Comparison of ENCODE assay signal across 9 cellular contexts in the genomic region with DNA sequence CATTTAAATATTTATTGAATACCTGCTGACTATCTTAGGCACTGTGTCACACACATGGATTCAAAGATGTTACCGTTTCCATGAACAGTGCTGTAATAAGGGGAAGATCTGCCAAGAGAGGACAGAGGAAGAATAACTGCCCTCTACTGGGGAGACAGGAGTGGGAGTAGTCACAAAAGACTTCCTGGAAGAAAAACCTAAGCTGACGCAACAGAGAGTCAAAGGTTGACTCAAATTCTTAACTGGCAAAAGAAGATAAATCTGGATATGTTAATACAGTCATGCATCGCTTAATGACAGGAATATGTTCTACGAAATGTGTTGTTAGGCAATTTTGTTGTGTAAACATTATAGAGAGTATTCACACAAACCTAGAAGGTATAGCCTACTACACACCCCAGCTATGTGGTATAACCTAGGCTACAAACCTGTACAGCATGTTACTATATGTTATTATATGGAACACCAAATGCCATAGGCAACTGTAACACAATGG. TPM values are rescaled to one million over a fixed set of nuclear protein-coding genes. Genes with fewer than 3 reads are reported as not detected.
A peak's percentile ranks its signal among the peaks of the same experiment; 100 is the strongest.
DNase-seq lines count a peak whose midpoint lies in the region; ATAC-seq, FAIRE-seq and TF ChIP-seq lines count a peak whose summit lies in the region.
"Had no signal": no experiment of that assay in that cellular context is flagged by ENCODE, and none has a peak within 500 bp of the region (broad histone marks: within the 10 kb centered on the region; RNA-seq: fewer than 3 reads in every experiment).

No MANE protein-coding gene starts in this region.

- POLR2A ChIA-PET in GM12878 (lab: Charles Lee): no interaction called here

- no peaks in the 10 kb centered on the region for H3K9me3 ChIP-seq in GM12878 (replicated peaks; ENCODE audit: control insufficient read depth, insufficient read depth, low read length)
- H3K9me3 ChIP-seq in tibial nerve: no peaks in the 10 kb centered on the region

- peak; percentile 84 for ATAC-seq in GM12878
- peak; percentile 95 for ATAC-seq in left colon
- ATAC-seq in HG02970 (IDR thresholded peaks at IDR 0.05; ENCODE audit: low FRiP score, unreplicated experiment): no peak

- H3K4me3 ChIP-seq in GM12878 (no peak overlapping the region), tibial nerve (no peak overlapping the region)

- DNase-seq in DMS 273 (lab: John Stamatoyannopoulos, UW; ENCODE audit: unreplicated experiment) (peak; percentile 47), DMS 273 treated with DMSO at 0.1 percent for 48 hours (lab: John Stamatoyannopoulos, UW) (no peak), NCI-H446 (lab: John Stamatoyannopoulos, UW) (peak; percentile 34), GM12878 (ENCODE audit: low read depth, low spot score) (no peak), left colon (peak in 1 of 2 donors; percentile 30), tibial nerve (ENCODE audit: low spot score in 2 of 2) (peak in 1 of 2 donors; percentile 48)
- DNase-seq in central memory CD4-positive, alpha-beta T cell: no peak

- intact Hi-C loops in GM12878 (cut with micrococcal nuclease; ENCODE audit: unreplicated experiment) (no loop called here), left colon (cut with DNase I, micrococcal nuclease) (loop anchor here in 1 of 2 donors (10.0 kb wide), 2 partner anchors 187 to 237 kb away; no protein-coding TSS in a partner anchor)

- RAD21 ChIA-PET in GM12878 (lab: Charles Lee; ENCODE audit: unreplicated experiment): interaction anchor here (1.5 to 1.7 kb wide), 3 partner anchors 8 to 238 kb away, joined by 5 to 6 read pairs (median 6); no protein-coding TSS in a partner anchor

- 34% methylated on average over 4 of the region's 4 CpGs for WGBS in GM12878 (ENCODE audit: insufficient coverage, insufficient replicate concordance, low lambda C conversion rate, missing lambda C conversion rate)
- 42 to 47% methylated on average over 4 of the region's 4 CpGs for WGBS in tibial nerve, 2 donors

- H3K27me3 ChIP-seq in GM12878 (replicated peaks in 1 of 2; ENCODE audit: control insufficient read depth in 2 of 2, insufficient read depth in 2 of 2, low read length in 1 of 2) (no peaks in the 10 kb centered on the region), tibial nerve (no peaks in the 10 kb centered on the region)

- H3K27ac ChIP-seq in GM12878 (ENCODE audit: control insufficient read depth, insufficient read depth) (no peak overlapping the region), tibial nerve (peak overlapping the region in 1 of 4 donors; percentile 44)

- SMC1A ChIA-PET in GM12878 (lab: Charles Lee; ENCODE audit: uncharacterized antibody, unreplicated experiment): interaction anchor here (0.9 to 1.3 kb wide), 4 partner anchors 10 to 191 kb away, joined by 3 to 6 read pairs (median 4); no protein-coding TSS in a partner anchor

- H3K9ac ChIP-seq in GM12878 (ENCODE audit: control insufficient read depth, insufficient read depth, low read length): no peak overlapping the region

- H3K36me3 ChIP-seq in GM12878 (ENCODE audit: control insufficient read depth in 2 of 2, insufficient read depth in 2 of 2, low read length in 1 of 2) (peaks cover 4% of the 10 kb centered on the region in 2 experiments; a peak in 3 of 4 replicates), tibial nerve (peaks cover 0 to 32% (median 2%) of the 10 kb centered on the region in 3 donors)

- TF ChIP-seq EP300 in GM12878 (IDR thresholded peaks at IDR 0.05; ENCODE audit: borderline replicate concordance in 1 of 2, control insufficient read depth in 1 of 2, low read depth in 2 of 2, low read length in 2 of 2) (no peak), tibial nerve (IDR thresholded peaks at IDR 0.05) (peak in 1 of 2 donors; percentile 64)

- TF ChIP-seq POLR2A in GM12878 (IDR thresholded peaks at IDR 0.05; ENCODE audit: low read depth, low read length) (no peak), tibial nerve (IDR thresholded peaks at IDR 0.05) (no peak)

- H3K79me2 ChIP-seq in GM12878 (ENCODE audit: control insufficient read depth, insufficient read depth, low read length): no peaks in the 10 kb centered on the region

- BruUV-seq in GM12878 (replicated peaks; lab: Mats Ljungman, UMichigan): no TSS peak

- CTCF ChIA-PET in GM12878 (lab: Yijun Ruan, JAX): interaction anchor here (0.6 to 3.4 kb wide), 7 partner anchors 9 to 239 kb away, joined by 3 to 16 read pairs (median 5); no protein-coding TSS in a partner anchor

- peak; percentile 34 to 43 (median 37); a peak in 5 of 6 replicates for TF ChIP-seq CTCF in GM12878 (IDR thresholded peaks at IDR 0.05 in 2 of 3, conservative IDR thresholded peaks at IDR 0.05 in 1 of 3; ENCODE audit: control insufficient read depth in 2 of 3, extremely low read depth in 1 of 3, insufficient read depth in 1 of 3, low read depth in 3 of 3, low read length in 3 of 3)
- TF ChIP-seq CTCF in tibial nerve (IDR thresholded peaks at IDR 0.05): peak; percentile 24 to 59 (median 46)

- no peak overlapping the region for H3K4me2 ChIP-seq in GM12878 (ENCODE audit: control insufficient read depth, insufficient read depth)

- H3K4me1 ChIP-seq in GM12878 (ENCODE audit: control insufficient read depth, insufficient read depth, low read length) (no peaks in the 10 kb centered on the region), tibial nerve (peaks cover 0 to 10% (median 0%) of the 10 kb centered on the region in 4 donors)

- in situ Hi-C loops in GM12878 (cut with MboI): no loop called here

- H2AFZ ChIP-seq in GM12878 (ENCODE audit: control insufficient read depth, low read depth, low read length): no peak overlapping the region

- peak; percentile 38 for TF ChIP-seq RAD21 in GM12878 (IDR thresholded peaks at IDR 0.05; ENCODE audit: insufficient read depth, low read depth, low read length)

- peak; percentile 79 for FAIRE-seq in GM12878 (lab: Jason Lieb, UNC)
- FAIRE-seq: A204.1 had no signal

- H4K20me1 ChIP-seq in GM12878 (ENCODE audit: control insufficient read depth, insufficient read depth): no peaks in the 10 kb centered on the region

TF ChIP-seq in GM12878, 131 proteins besides CTCF, POLR2A, EP300 and RAD21:
- TF ChIP-seq SMC3 (IDR thresholded peaks at IDR 0.05; ENCODE audit: borderline replicate concordance, low read length) (peak; percentile 34; the same call in 1 of the 2 replicates), BHLHE40 (IDR thresholded peaks at IDR 0.05; ENCODE audit: borderline replicate concordance in 1 of 2, low read depth in 2 of 2, low read length in 1 of 2) (no peak), PML (IDR thresholded peaks at IDR 0.05; ENCODE audit: low read length) (no peak), IRF3 (IDR thresholded peaks at IDR 0.05) (no peak)

RNA-seq across cellular contexts. Expression of gene DCAF5, which starts 51.5 kb away (rescaled TPM):
- 55.6 and 59.7 TPM in 2 replicates for total RNA-seq in GM12878 (2013; cell fraction: nucleolus; rRNA removed)
- 9.8 and 13.2 TPM in 2 replicates for total RNA-seq in GM12878 (2014; rRNA removed)
- total RNA-seq in GM12878 (2014; rRNA removed; fragmentation: Illumina TruSeq; extraction: Trizol): 15.9 and 17.4 TPM in 2 replicates
- 30.1 and 31.1 TPM in 2 replicates for total RNA-seq in GM12878 (2021)
- polyA plus RNA-seq in GM12878 (2011; ENCODE audit: low read depth): 12.0 TPM
- polyA plus RNA-seq in GM12878 (2011; rRNA removed): 32.0 and 38.1 TPM in 2 replicates
- 46.0 and 50.7 TPM in 2 replicates for polyA plus RNA-seq in GM12878 (2011; cell fraction: cytosol; rRNA removed)
- polyA plus RNA-seq in GM12878 (2011; cell fraction: nucleus; rRNA removed): 81.3 and 94.9 TPM in 2 replicates
- 19.2 and 21.1 TPM in 2 replicates for polyA plus RNA-seq in GM12878 (2012)
- 26.8 and 29.4 TPM in 2 replicates for polyA plus RNA-seq in GM12878 (2014; fragmentation: Illumina TruSeq; extraction: Trizol)
- 1 to 10 TPM; 6.8 to 7.1 TPM for polyA plus RNA-seq in GM12878 (2014; fragmentation: Nextera tagmentation; extraction: Ambion mirVana)
- 24.0 and 24.8 TPM in 2 replicates for polyA plus RNA-seq in GM12878 (2014; rRNA removed)
- polyA plus RNA-seq in GM12878 (2016; fragmentation: Nextera tagmentation; extraction: Ambion mirVana): 10 to 100 TPM; 18.6 to 19.5 TPM
- polyA minus RNA-seq in GM12878 (2011; rRNA and poly(A)+ RNA removed): 31.4 and 42.5 TPM in 2 replicates
- 7.9 and 12.3 TPM in 2 replicates for polyA minus RNA-seq in GM12878 (2011; cell fraction: cytosol; rRNA and poly(A)+ RNA removed)
- 29.7 and 55.8 TPM in 2 replicates for polyA minus RNA-seq in GM12878 (2011; cell fraction: nucleus; rRNA and poly(A)+ RNA removed)
- 10 to 100 TPM; 38.6 to 42.3 TPM for total RNA-seq in left colon
- total RNA-seq in tibial nerve: 10 to 100 TPM; 42.2 to 53.7 (median 51.1) TPM

Comparison
In these comparisons a context has a peak if more than half of its experiments do, and no peak if none do; other contexts are left out.
1. DNase-seq: peak in DMS 273 (single experiment) and NCI-H446 (2 of 2); none in DMS 273 treated with DMSO at 0.1 percent for 48 hours (single experiment), GM12878 (single experiment) and central memory CD4-positive, alpha-beta T cell (single experiment).